7 cellular contexts compared by ENCODE assay signal in the genomic region with DNA sequence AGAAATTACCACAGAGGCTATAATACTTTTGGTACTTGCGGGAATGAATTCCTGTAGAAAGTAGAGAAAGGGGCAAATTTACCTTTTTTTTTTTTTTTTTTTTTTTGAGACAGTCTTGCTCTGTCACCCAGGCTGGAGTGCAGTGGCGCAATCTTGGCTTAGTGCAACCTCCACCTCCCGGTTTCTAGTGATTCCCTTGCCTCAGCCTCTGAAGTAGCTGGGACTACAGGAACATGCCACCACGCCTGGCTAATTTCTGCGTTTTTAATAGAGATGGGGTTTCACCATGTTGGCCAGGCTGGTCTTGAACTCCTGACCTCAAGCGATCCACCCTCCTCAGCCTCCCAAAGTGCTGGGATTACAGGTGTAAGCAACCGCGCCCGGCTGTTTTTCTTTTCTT.
DNase-seq lines count a peak whose midpoint lies in the region; ATAC-seq, FAIRE-seq and TF ChIP-seq lines count a peak whose summit lies in the region.
"Not testable (repeated sequence)": the region's sequence is repeated elsewhere in the genome, so short reads cannot be mapped to it uniquely, and the experiment has no call there.

No MANE protein-coding gene starts in this region.

- not testable (repeated sequence) for H3K27me3 Mint-ChIP-seq in activated CD4-positive, alpha-beta T cell treated with anti-CD3 and anti-CD28 coated beads, Interleukin-2, amount 10 ng/mL, durations not matched to agents 24 days and 14 days; activated naive CD8-positive, alpha-beta T cell treated with anti-CD3 and anti-CD28 coated beads, Interleukin-2, amount 50 U/mL, for 24 hours; memory B cell

- H3K27ac Mint-ChIP-seq in activated CD4-positive, alpha-beta T cell treated with anti-CD3 and anti-CD28 coated beads, Interleukin-2, amount 10 ng/mL, durations not matched to agents 24 days and 14 days, result peak overlapping the region; percentile 48
- peak overlapping the region; percentile 53 for H3K27ac Mint-ChIP-seq in activated naive CD8-positive, alpha-beta T cell treated with anti-CD3 and anti-CD28 coated beads, Interleukin-2, amount 50 U/mL, for 24 hours
- peak overlapping the region; percentile 84 for H3K27ac Mint-ChIP-seq in memory B cell

- not testable (repeated sequence) for H3K9me3 ChIP-seq in A549; OCI-LY1 (ENCODE audit: low read length)

- H3K4me3 Mint-ChIP-seq in activated CD4-positive, alpha-beta T cell treated with anti-CD3 and anti-CD28 coated beads, Interleukin-2, amount 10 ng/mL, durations not matched to agents 24 days and 14 days; activated naive CD8-positive, alpha-beta T cell treated with anti-CD3 and anti-CD28 coated beads, Interleukin-2, amount 50 U/mL, for 24 hours: not testable (repeated sequence)
- peak overlapping the region; percentile 70 for H3K4me3 Mint-ChIP-seq in memory B cell

- 91% methylated on average over 9 of the region's 9 CpGs for WGBS in A549 (ENCODE audit: missing lambda C conversion rate)

- H3K79me2 ChIP-seq in OCI-LY1 (ENCODE audit: insufficient read depth, low read length), result not testable (repeated sequence)

- not testable (repeated sequence) for H3K27ac ChIP-seq in A549
- H3K27ac ChIP-seq in OCI-LY1 (ENCODE audit: low read depth, low read length, poor library complexity, severe bottlenecking), result peak overlapping the region; percentile 77
- peak overlapping the region; percentile 53; the same call in 1 of the 2 replicates for H3K27ac ChIP-seq in RWPE1

- not testable (repeated sequence) for TF ChIP-seq POLR2A in A549 (IDR thresholded peaks at IDR 0.05; ENCODE audit: low read length)

- not testable (repeated sequence) for FAIRE-seq in A549 (lab: Jason Lieb, UNC)

- not testable (repeated sequence) for H3K9me3 Mint-ChIP-seq in activated CD4-positive, alpha-beta T cell treated with anti-CD3 and anti-CD28 coated beads, Interleukin-2, amount 10 ng/mL, durations not matched to agents 24 days and 14 days; activated naive CD8-positive, alpha-beta T cell treated with anti-CD3 and anti-CD28 coated beads, Interleukin-2, amount 50 U/mL, for 24 hours; memory B cell

- peaks cover 45% of the 10 kb centered on the region for H3K36me3 Mint-ChIP-seq in activated CD4-positive, alpha-beta T cell treated with anti-CD3 and anti-CD28 coated beads, Interleukin-2, amount 10 ng/mL, durations not matched to agents 24 days and 14 days (ENCODE audit: low read depth)
- not testable (repeated sequence) for H3K36me3 Mint-ChIP-seq in activated naive CD8-positive, alpha-beta T cell treated with anti-CD3 and anti-CD28 coated beads, Interleukin-2, amount 50 U/mL, for 24 hours (ENCODE audit: low read depth); memory B cell

- H2AFZ ChIP-seq in OCI-LY1 (ENCODE audit: low read length), result not testable (repeated sequence)

- H3K27me3 ChIP-seq in OCI-LY1 (ENCODE audit: insufficient read depth, low read length), result not testable (repeated sequence)

- H3K4me2 ChIP-seq in A549 (peak overlapping the region; percentile 23; the same call in 2 of the 3 replicates), OCI-LY1 (ENCODE audit: low read length) (peak overlapping the region; percentile 61)

- not testable (repeated sequence) for TF ChIP-seq RAD21 in A549 (conservative IDR thresholded peaks at IDR 0.05 in 1 of 2, IDR thresholded peaks at IDR 0.05 in 1 of 2)

- not testable (repeated sequence) for H3K4me3 ChIP-seq in A549
- H3K4me3 ChIP-seq in GM12865 (ENCODE audit: low read depth, low read length) (peak overlapping the region; percentile 90), OCI-LY1 (ENCODE audit: low read depth, low read length, poor library complexity, severe bottlenecking) (peak overlapping the region; percentile 55)

- CTCF ChIA-PET in A549 (lab: Yijun Ruan, JAX), result interaction anchor here (0.9 to 1.6 kb wide), 4 partner anchors 9 to 63 kb away, joined by 3 to 4 read pairs (median 4); no protein-coding TSS in a partner anchor
- CTCF ChIA-PET in RWPE1 (lab: Yijun Ruan, JAX), result not testable (repeated sequence)

- TF ChIP-seq EP300 in A549 (IDR thresholded peaks at IDR 0.05), result not testable (repeated sequence)

- not testable (repeated sequence) for H3F3A ChIP-seq in OCI-LY1 (ENCODE audit: insufficient read depth, low read length)

- H3K9ac ChIP-seq in OCI-LY1 (ENCODE audit: low read length), result not testable (repeated sequence)

- not testable (repeated sequence) for H3K36me3 ChIP-seq in OCI-LY1 (ENCODE audit: insufficient read depth, low read length)

- DNase-seq in A549 (ENCODE audit: low read depth in 1 of 2, low spot score in 1 of 2); GM12865 (ENCODE audit: low read depth); RWPE1 (ENCODE audit: low spot score); activated CD4-positive, alpha-beta T cell treated with anti-CD3 and anti-CD28 coated beads, Interleukin-2, amount 10 ng/mL, durations not matched to agents 24 days and 14 days; activated naive CD8-positive, alpha-beta T cell treated with anti-CD3 and anti-CD28 coated beads, Interleukin-2, amount 50 U/mL, for 24 hours; memory B cell (ENCODE audit: low spot score in 2 of 2): not testable (repeated sequence)

- not testable (repeated sequence) for H4K20me1 ChIP-seq in OCI-LY1 (ENCODE audit: insufficient read depth, low read length)

- peaks cover 25% of the 10 kb centered on the region for H3K4me1 ChIP-seq in A549
- H3K4me1 ChIP-seq in OCI-LY1 (ENCODE audit: insufficient read depth, low read length, severe bottlenecking), result peaks cover 66% of the 10 kb centered on the region

- H3K4me1 Mint-ChIP-seq in activated CD4-positive, alpha-beta T cell treated with anti-CD3 and anti-CD28 coated beads, Interleukin-2, amount 10 ng/mL, durations not matched to agents 24 days and 14 days, result peaks cover 45% of the 10 kb centered on the region
- H3K4me1 Mint-ChIP-seq in activated naive CD8-positive, alpha-beta T cell treated with anti-CD3 and anti-CD28 coated beads, Interleukin-2, amount 50 U/mL, for 24 hours, result peaks cover 58% of the 10 kb centered on the region
- H3K4me1 Mint-ChIP-seq in memory B cell, result peaks cover 38% of the 10 kb centered on the region

- H3K9me2 ChIP-seq in OCI-LY1 (ENCODE audit: low read depth, low read length), result not testable (repeated sequence)

- POLR2A ChIA-PET in A549 (lab: Yijun Ruan, JAX); RWPE1 (lab: Yijun Ruan, JAX; ENCODE audit: low non-redundant PET): not testable (repeated sequence)

- not testable (repeated sequence) for ATAC-seq in A549; activated naive CD8-positive, alpha-beta T cell treated with anti-CD3 and anti-CD28 coated beads, Interleukin-2, amount 50 U/mL, for 24 hours; memory B cell (ENCODE audit: low read depth)

- intact Hi-C loops in activated CD4-positive, alpha-beta T cell treated with anti-CD3 and anti-CD28 coated beads, Interleukin-2, amount 10 ng/mL, durations not matched to agents 24 days and 14 days (cut with micrococcal nuclease), result loop anchor here (5.0 kb wide), 1 partner anchor 188 kb away; a partner anchor contains a TSS

- TF ChIP-seq CTCF in A549 (IDR thresholded peaks at IDR 0.05); GM12865 (IDR thresholded peaks at IDR 0.05; ENCODE audit: insufficient read depth, low read depth, low read length, missing control alignments); OCI-LY1 (IDR thresholded peaks at IDR 0.05; ENCODE audit: low read length); RWPE1 (conservative IDR thresholded peaks at IDR 0.05; ENCODE audit: low read depth): not testable (repeated sequence)
